In the genomic region with DNA sequence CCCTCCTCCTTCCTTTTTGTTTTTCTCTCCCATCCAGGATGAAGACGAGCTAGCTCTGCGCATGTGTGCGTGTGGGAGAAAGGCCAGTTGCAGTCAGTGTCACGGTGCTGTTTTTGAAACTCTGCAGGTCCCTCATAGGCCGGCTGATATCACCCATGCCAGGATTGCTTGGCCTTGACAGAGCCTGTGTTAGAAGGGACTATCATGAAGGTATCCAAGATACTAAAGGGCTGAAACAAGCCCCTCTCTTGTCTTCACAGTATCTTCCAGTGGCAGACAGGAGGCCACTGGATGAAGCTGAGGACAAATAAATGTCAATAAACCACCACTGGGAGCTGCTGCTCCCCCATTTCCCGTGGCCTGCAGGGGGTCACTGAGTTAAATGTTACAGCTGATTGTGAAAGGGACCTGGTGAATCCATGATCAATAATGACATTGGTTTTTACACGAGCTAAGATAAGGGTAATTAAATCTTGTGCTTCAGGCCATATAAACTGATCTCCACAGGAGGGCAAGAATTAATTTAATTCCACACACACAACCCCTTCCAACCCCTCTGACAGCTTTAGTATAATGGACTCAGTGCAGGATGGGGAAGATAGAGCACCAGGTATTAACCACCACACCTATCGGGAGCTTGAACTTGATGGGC, we compare ENCODE assay signal across 1 cellular context.
TF ChIP-seq lines count a peak whose summit lies in the region.

No MANE protein-coding gene starts in this region.

TF ChIP-seq in HepG2, 621 proteins besides CTCF, POLR2A, EP300 and RAD21 (continued from another document):
- TF ChIP-seq, protein P1, sequence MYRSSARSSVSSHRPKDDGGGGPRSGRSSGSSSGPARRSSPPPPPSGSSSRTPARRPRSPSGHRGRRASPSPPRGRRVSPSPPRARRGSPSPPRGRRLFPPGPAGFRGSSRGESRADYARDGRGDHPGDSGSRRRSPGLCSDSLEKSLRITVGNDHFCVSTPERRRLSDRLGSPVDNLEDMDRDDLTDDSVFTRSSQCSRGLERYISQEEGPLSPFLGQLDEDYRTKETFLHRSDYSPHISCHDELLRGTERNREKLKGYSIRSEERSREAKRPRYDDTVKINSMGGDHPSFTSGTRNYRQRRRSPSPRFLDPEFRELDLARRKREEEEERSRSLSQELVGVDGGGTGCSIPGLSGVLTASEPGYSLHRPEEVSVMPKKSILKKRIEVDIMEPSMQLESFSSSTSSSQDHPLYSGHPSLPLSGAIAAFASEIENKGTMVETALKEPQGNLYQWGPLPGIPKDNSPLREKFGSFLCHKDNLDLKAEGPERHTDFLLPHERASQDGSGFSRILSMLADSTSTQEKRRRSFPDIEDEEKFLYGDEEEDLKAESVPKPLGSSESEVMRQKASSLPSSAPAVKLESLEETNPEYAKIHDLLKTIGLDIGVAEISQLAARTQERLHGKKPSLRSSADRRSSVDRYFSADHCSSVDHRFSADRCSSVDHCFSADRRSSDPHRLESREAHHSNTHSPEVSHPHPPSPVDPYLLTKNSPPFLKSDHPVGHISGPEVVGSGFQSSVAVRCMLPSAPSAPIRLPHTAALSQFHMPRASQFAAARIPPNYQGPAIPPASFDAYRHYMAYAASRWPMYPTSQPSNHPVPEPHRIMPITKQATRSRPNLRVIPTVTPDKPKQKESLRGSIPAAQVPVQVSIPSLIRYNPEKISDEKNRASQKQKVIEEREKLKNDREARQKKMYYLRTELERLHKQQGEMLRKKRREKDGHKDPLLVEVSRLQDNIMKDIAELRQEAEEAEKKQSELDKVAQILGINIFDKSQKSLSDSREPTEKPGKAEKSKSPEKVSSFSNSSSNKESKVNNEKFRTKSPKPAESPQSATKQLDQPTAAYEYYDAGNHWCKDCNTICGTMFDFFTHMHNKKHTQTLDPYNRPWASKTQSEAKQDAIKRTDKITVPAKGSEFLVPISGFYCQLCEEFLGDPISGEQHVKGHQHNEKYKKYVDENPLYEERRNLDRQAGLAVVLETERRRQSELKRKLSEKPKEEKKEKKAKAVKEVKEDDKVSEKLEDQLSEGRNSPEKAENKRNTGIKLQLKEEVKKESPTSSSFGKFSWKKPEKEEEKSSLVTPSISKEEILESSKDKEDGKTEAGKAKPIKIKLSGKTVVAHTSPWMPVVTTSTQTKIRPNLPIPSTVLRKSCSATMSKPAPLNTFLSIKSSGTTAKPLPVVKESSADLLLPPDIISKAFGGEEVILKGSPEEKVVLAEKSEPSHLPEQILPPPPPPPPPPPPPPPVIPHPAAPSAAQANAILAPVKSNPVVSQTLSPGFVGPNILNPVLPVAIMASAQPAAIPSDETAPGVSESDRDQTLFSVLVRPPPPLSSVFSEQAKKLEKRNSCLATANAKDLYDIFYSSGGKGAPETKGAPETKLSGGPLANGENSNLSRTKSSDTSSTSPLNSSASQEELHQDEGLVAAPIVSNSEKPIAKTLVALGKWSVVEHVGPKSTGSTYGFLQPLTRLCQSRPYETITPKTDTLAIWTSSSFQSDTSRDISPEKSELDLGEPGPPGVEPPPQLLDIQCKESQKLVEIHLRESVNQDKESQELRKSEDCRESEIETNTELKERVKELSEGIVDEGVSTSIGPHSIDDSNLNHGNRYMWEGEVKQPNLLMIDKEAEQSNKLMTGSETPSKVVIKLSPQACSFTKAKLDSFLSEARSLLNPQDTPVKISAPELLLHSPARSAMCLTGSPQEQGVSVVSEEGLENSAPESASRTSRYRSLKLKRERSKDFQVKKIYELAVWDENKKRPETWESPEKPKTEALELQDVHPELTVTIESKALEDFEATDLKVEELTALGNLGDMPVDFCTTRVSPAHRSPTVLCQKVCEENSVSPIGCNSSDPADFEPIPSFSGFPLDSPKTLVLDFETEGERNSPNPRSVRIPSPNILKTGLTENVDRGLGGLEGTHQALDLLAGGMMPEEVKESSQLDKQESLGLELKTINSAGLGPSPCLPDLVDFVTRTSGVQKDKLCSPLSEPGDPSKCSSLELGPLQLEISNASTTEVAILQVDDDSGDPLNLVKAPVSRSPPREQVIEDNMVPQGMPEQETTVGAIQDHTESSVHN (CRISPR knock-in tag; IDR thresholded peaks at IDR 0.05): no peak
- TF ChIP-seq, protein P2, sequence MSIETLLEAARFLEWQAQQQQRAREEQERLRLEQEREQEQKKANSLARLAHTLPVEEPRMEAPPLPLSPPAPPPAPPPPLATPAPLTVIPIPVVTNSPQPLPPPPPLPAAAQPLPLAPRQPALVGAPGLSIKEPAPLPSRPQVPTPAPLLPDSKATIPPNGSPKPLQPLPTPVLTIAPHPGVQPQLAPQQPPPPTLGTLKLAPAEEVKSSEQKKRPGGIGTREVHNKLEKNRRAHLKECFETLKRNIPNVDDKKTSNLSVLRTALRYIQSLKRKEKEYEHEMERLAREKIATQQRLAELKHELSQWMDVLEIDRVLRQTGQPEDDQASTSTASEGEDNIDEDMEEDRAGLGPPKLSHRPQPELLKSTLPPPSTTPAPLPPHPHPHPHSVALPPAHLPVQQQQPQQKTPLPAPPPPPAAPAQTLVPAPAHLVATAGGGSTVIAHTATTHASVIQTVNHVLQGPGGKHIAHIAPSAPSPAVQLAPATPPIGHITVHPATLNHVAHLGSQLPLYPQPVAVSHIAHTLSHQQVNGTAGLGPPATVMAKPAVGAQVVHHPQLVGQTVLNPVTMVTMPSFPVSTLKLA (IDR thresholded peaks at IDR 0.05): no peak
